8 cellular contexts compared by ENCODE assay signal in the genomic region with DNA sequence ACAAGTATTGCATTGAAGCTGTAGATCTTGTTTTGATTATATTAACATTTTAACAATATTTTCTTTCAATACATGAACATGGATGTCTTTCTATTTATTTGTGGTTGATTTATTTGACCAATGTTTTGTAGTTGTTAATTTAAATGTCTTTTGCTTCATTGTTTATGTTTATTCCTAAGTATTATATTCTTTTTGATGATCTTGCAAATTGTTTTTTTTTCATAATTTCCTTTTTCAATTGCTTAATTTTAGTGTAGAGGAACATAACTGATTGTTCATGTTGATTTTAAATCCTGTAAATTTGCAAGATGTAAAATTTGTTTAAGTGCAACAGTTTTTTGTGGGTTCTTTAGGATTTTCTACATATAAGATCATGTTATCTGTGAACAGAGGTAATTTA.
"Had no signal": no experiment of that assay in that cellular context is flagged by ENCODE, and none has a peak within 500 bp of the region (broad histone marks: within the 10 kb centered on the region; RNA-seq: fewer than 3 reads in every experiment).

No MANE protein-coding gene starts in this region.

- H2AFZ ChIP-seq: GM23248 had no signal

- ATAC-seq: HCT116 had no signal

- H3K27ac ChIP-seq: GM23248, HL-60 had no signal

- DNase-seq: GM23248, GOT3, H7, HFFc6, KG1 had no signal

- H3K9me3 ChIP-seq: HAP-1 had no signal

- H3K4me3 ChIP-seq: GM23248, HAP-1 had no signal

- H3K9ac ChIP-seq: GM23248 had no signal

- H3K4me1 ChIP-seq: HAP-1 had no signal

- H3K36me3 ChIP-seq: HAP-1 had no signal
